In the genomic region with DNA sequence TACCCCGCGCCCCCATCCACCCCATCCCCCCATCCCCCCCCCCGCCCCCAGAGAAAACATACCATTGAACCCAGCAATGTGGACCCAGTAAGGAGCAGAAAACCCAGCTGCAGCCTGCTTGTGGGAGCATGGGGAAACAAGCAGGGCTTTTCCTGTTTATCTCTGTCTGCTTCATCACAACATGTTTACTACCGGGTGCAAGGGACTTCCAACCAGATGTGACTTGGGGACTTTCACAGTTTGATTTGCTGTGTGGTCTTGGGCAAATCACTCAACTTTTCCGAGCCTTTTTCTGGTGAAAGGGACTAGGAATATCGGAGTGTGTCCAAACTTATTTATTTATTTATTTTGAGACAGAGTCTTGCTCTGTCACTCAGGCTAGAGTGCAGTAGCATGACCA, we compare ENCODE assay signal across 1 cellular context.
TF ChIP-seq lines count a peak whose summit lies in the region.

No MANE protein-coding gene starts in this region.

TF ChIP-seq in GM12878, 131 proteins besides CTCF, POLR2A, EP300 and RAD21:
- no peak for TF ChIP-seq PBX3 (IDR thresholded peaks at IDR 0.05; ENCODE audit: insufficient replicate concordance, low read depth, low read length)
- TF ChIP-seq PKNOX1 (IDR thresholded peaks at IDR 0.05) = peak; percentile 37; the same call in 1 of the 2 replicates
